1 cellular context compared by ENCODE assay signal in the genomic region with DNA sequence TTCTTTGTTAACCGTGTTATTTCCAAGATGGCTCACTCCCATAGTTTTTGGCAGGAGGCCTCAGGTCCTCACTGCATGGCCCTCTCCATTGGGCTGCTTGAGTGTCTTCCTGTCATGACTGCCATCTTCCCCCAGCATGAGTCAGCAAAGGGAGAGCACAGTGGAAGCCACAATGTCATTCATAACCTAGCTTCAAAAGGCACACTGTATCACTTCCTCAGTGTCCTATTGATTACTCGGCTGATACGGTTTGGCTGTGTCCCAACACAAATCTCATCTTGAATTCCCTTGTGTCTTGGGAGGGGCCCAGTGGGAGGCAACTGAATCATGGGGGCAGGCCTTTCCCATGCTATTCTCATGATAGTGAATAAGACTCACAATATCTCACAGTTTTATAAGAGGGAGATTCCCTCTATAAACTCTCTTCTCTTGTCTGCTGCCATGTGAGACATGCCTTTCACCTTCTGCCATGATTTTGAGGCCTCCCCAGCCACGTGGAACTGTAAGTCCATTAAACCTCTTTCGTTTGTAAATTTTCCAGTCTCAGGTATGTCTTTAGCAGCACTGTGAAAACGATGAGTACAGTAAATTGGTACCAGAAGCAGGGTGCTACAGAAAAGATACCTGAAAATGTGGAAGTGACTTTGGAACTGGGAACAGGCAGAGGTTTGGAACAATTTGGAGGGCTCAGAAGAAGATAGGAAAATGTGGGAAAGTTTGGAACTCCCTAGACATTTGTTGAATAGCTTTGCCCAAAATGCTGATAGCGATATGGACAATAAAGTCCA.
A peak's percentile ranks its signal among the peaks of the same experiment; 100 is the strongest.
TF ChIP-seq lines count a peak whose summit lies in the region.

No MANE protein-coding gene starts in this region.

TF ChIP-seq in GM12878, 131 proteins besides CTCF, POLR2A, EP300 and RAD21:
- TF ChIP-seq SPI1 (IDR thresholded peaks at IDR 0.05; ENCODE audit: borderline replicate concordance, insufficient read depth, low read depth, low read length) (peak; percentile 67; the same call in 1 of the 2 replicates), TBL1XR1 (IDR thresholded peaks at IDR 0.05; ENCODE audit: low read depth, low read length) (no peak), MEF2B (IDR thresholded peaks at IDR 0.05; ENCODE audit: partially characterized antibody, poor library complexity, severe bottlenecking) (peak; percentile 61), NFIC (IDR thresholded peaks at IDR 0.05; ENCODE audit: low read depth, low read length) (no peak), BACH1 (IDR thresholded peaks at IDR 0.05; ENCODE audit: borderline replicate concordance) (peak; percentile 77; the same call in 1 of the 2 replicates)
